8 cellular contexts compared by ENCODE assay signal in genomic region chr3:63864008-63864871, GRCh38. TPM values are rescaled to one million over a fixed set of nuclear protein-coding genes. Genes with fewer than 3 reads are reported as not detected.
DNase-seq lines count a peak whose midpoint lies in the region; ATAC-seq and TF ChIP-seq lines count a peak whose summit lies in the region.

No MANE protein-coding gene starts in this region.

- 0% methylated on average over 40 of the region's 90 CpGs for WGBS in suprapubic skin

- peak overlapping the region; percentile 12 for H3K4me2 ChIP-seq in neural cell (ENCODE audit: low read length)

- no peaks in the 10 kb centered on the region for H3F3A ChIP-seq in neural cell (ENCODE audit: insufficient read depth, low read length, poor library complexity, severe bottlenecking)

- peaks cover 28% of the 10 kb centered on the region for H3K4me1 ChIP-seq in suprapubic skin

- H3K4me1 Mint-ChIP-seq in activated T-cell treated with anti-CD3 and anti-CD28 coated beads, Interleukin-2, amount 50 U/mL, for 72 hours (ENCODE audit: low read depth) = peaks cover 65% of the 10 kb centered on the region

- H3K9me3 ChIP-seq in neural cell (ENCODE audit: low read length) (no peaks in the 10 kb centered on the region), suprapubic skin (no peaks in the 10 kb centered on the region)

- peaks cover 8 to 15% of the 10 kb centered on the region in 2 donors for H3K36me3 Mint-ChIP-seq in activated T-cell treated with anti-CD3 and anti-CD28 coated beads, Interleukin-2, amount 50 U/mL, for 72 hours (ENCODE audit: insufficient read depth in 2 of 2)

- H3K27me3 ChIP-seq in neural cell (ENCODE audit: insufficient read depth, low read depth, low read length) (no peaks in the 10 kb centered on the region), suprapubic skin (no peaks in the 10 kb centered on the region)

- no peaks in the 10 kb centered on the region for H3K9me3 Mint-ChIP-seq in activated T-cell treated with anti-CD3 and anti-CD28 coated beads, Interleukin-2, amount 50 U/mL, for 72 hours

- TF ChIP-seq CTCF in fibroblast of pulmonary artery (IDR thresholded peaks at IDR 0.05; ENCODE audit: low read length, missing control alignments) (no peak), neural cell (IDR thresholded peaks at IDR 0.05; ENCODE audit: poor library complexity, severe bottlenecking) (no peak), suprapubic skin (IDR thresholded peaks at IDR 0.05) (no peak)

- no peaks in the 10 kb centered on the region for H3K9me2 ChIP-seq in neural cell (ENCODE audit: insufficient read depth, low read length)

- peak; percentile 61 for DNase-seq in HEK293T (ENCODE audit: extremely low spot score)
- peak; percentile 42 for DNase-seq in NAMALWA (ENCODE audit: low spot score)
- DNase-seq in activated T-cell treated with anti-CD3 and anti-CD28 coated beads, Interleukin-2, amount 50 U/mL, for 72 hours = peak; percentile 43 to 63
- no peak for DNase-seq in fibroblast of pulmonary artery (ENCODE audit: low read depth)
- peak; percentile 67 to 78 for DNase-seq in suprapubic skin (ENCODE audit: low spot score in 2 of 2)
- DNase-seq in OCI-M2 (lab: John Stamatoyannopoulos, UW; ENCODE audit: unreplicated experiment) = no peak

- H3K4me3 ChIP-seq in fibroblast of pulmonary artery (replicated peaks; ENCODE audit: low read depth, low read length) = peak overlapping the region; percentile 81
- peak overlapping the region; percentile 80 for H3K4me3 ChIP-seq in neural cell (ENCODE audit: low read length)
- H3K4me3 ChIP-seq in suprapubic skin = peak overlapping the region; percentile 81

- H3K36me3 ChIP-seq in neural cell (ENCODE audit: insufficient read depth, low read length) (no peaks in the 10 kb centered on the region), suprapubic skin (peaks cover 5% of the 10 kb centered on the region)

- TF ChIP-seq EP300 in neural cell (conservative IDR thresholded peaks at IDR 0.05; ENCODE audit: poor library complexity, severe bottlenecking) = no peak
- TF ChIP-seq EP300 in suprapubic skin (IDR thresholded peaks at IDR 0.05) = no peak

- peak; percentile 66 for ATAC-seq in GM18498 (IDR thresholded peaks at IDR 0.05; ENCODE audit: unreplicated experiment)
- ATAC-seq in activated T-cell treated with anti-CD3 and anti-CD28 coated beads, Interleukin-2, amount 50 U/mL, for 72 hours (replicated peaks in 1 of 2) = peak; percentile 55

- no peak for TF ChIP-seq RAD21 in neural cell (conservative IDR thresholded peaks at IDR 0.05)

- H3K79me2 ChIP-seq in neural cell (replicated peaks; ENCODE audit: insufficient read depth, low read length) = peaks cover 20% of the 10 kb centered on the region

- H4K20me1 ChIP-seq in neural cell (ENCODE audit: insufficient read depth) = no peaks in the 10 kb centered on the region

- H3K9ac ChIP-seq in neural cell (ENCODE audit: low read length) = peak overlapping the region; percentile 68

- peak overlapping the region; percentile 85 to 92 for H3K4me3 Mint-ChIP-seq in activated T-cell treated with anti-CD3 and anti-CD28 coated beads, Interleukin-2, amount 50 U/mL, for 72 hours

- H3K27ac ChIP-seq in neural cell (ENCODE audit: low read length) (no peak overlapping the region), suprapubic skin (peak overlapping the region; percentile 88)

- no peak for TF ChIP-seq POLR2A in suprapubic skin (IDR thresholded peaks at IDR 0.05)

- no peaks in the 10 kb centered on the region for H3K27me3 Mint-ChIP-seq in activated T-cell treated with anti-CD3 and anti-CD28 coated beads, Interleukin-2, amount 50 U/mL, for 72 hours (ENCODE audit: low read depth)

- POLR2A ChIA-PET in HEK293T (lab: Yijun Ruan, JAX) = interaction anchor here (1.0 to 1.4 kb wide), 4 partner anchors 10 to 51 kb away, joined by 3 to 8 read pairs (median 4); no protein-coding TSS in a partner anchor

- CTCF ChIA-PET in HEK293T (lab: Yijun Ruan, JAX) = no interaction called here

- peak overlapping the region; percentile 52 for H2AFZ ChIP-seq in neural cell (ENCODE audit: low read depth, low read length)

- H3K27ac Mint-ChIP-seq in activated T-cell treated with anti-CD3 and anti-CD28 coated beads, Interleukin-2, amount 50 U/mL, for 72 hours = peak overlapping the region; percentile 96

TF ChIP-seq in HEK293T, 16 proteins besides CTCF, POLR2A, EP300 and RAD21:
- TF ChIP-seq, protein P1, sequence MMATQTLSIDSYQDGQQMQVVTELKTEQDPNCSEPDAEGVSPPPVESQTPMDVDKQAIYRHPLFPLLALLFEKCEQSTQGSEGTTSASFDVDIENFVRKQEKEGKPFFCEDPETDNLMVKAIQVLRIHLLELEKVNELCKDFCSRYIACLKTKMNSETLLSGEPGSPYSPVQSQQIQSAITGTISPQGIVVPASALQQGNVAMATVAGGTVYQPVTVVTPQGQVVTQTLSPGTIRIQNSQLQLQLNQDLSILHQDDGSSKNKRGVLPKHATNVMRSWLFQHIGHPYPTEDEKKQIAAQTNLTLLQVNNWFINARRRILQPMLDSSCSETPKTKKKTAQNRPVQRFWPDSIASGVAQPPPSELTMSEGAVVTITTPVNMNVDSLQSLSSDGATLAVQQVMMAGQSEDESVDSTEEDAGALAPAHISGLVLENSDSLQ (IDR thresholded peaks at IDR 0.05) = no peak
- no peak for TF ChIP-seq CTBP1 (IDR thresholded peaks at IDR 0.05; ENCODE audit: borderline replicate concordance)
- TF ChIP-seq HDGF (IDR thresholded peaks at IDR 0.05; ENCODE audit: borderline replicate concordance) = no peak
- no peak for TF ChIP-seq SP1 (IDR thresholded peaks at IDR 0.05)
- no peak for TF ChIP-seq LEF1 (IDR thresholded peaks at IDR 0.05; ENCODE audit: borderline replicate concordance)
- TF ChIP-seq L3MBTL2 (conservative IDR thresholded peaks at IDR 0.05) = no peak
- no peak for TF ChIP-seq FOXA1 (IDR thresholded peaks at IDR 0.05)
- TF ChIP-seq BHLHE40 (IDR thresholded peaks at IDR 0.05; ENCODE audit: borderline replicate concordance) = no peak
- no peak for TF ChIP-seq ZNF384 (IDR thresholded peaks at IDR 0.05)
- no peak for TF ChIP-seq FOXM1 (IDR thresholded peaks at IDR 0.05; ENCODE audit: borderline replicate concordance)
- TF ChIP-seq FOXK2 (IDR thresholded peaks at IDR 0.05) = no peak
- no peak for TF ChIP-seq TARDBP (IDR thresholded peaks at IDR 0.05)
- TF ChIP-seq SUZ12 (IDR thresholded peaks at IDR 0.05) = no peak
- no peak for TF ChIP-seq ELF4 (IDR thresholded peaks at IDR 0.05)
- no peak for TF ChIP-seq ARNT (IDR thresholded peaks at IDR 0.05)
- TF ChIP-seq NFRKB (IDR thresholded peaks at IDR 0.05) = no peak

TF ChIP-seq in neural cell, 6 proteins besides CTCF, POLR2A, EP300 and RAD21:
- TF ChIP-seq TAF1 (IDR thresholded peaks at IDR 0.05; ENCODE audit: low read depth) = no peak
- TF ChIP-seq MXI1 (conservative IDR thresholded peaks at IDR 0.05; ENCODE audit: poor library complexity, severe bottlenecking) = peak; percentile 22
- TF ChIP-seq POLR2AphosphoS5 (IDR thresholded peaks at IDR 0.05) = peak; percentile 3

RNA-seq across cellular contexts. Expression of gene ATXN7, which starts 0.6 kb away (rescaled TPM):
- 10 to 100 TPM; 49.9 to 51.3 TPM for total RNA-seq in activated T-cell treated with anti-CD3 and anti-CD28 coated beads, Interleukin-2, amount 50 U/mL, for 72 hours
- 6.7 and 8.2 TPM in 2 replicates for polyA plus RNA-seq in neural cell
- 22.9 and 32.3 TPM in 2 replicates for polyA minus RNA-seq in neural cell
- total RNA-seq in suprapubic skin = 100 to 1,000 TPM in 1 of 4 donors, 10 to 100 TPM in 3; 22.9 to 101 (median 44.2) TPM

RNA-seq across cellular contexts. Expression of gene THOC7, which starts 0.6 kb away (rescaled TPM):
- total RNA-seq in activated T-cell treated with anti-CD3 and anti-CD28 coated beads, Interleukin-2, amount 50 U/mL, for 72 hours = 10 to 100 TPM; 79.0 to 80.9 TPM
- 78.3 and 80.9 TPM in 2 replicates for polyA plus RNA-seq in neural cell
- polyA minus RNA-seq in neural cell = 35.5 and 41.2 TPM in 2 replicates
- 10 to 100 TPM; 28.0 to 48.8 (median 40.1) TPM for total RNA-seq in suprapubic skin

RNA-seq across cellular contexts. Expression of gene C3orf49, which starts 45.1 kb away (rescaled TPM):
- not detected for total RNA-seq in activated T-cell treated with anti-CD3 and anti-CD28 coated beads, Interleukin-2, amount 50 U/mL, for 72 hours
- not detected in 2 replicates for polyA plus RNA-seq in neural cell
- not detected in 2 replicates for polyA minus RNA-seq in neural cell
- total RNA-seq in suprapubic skin = not detected

RNA-seq across cellular contexts. Expression of gene SCAANT1, which starts 47.9 kb away (rescaled TPM):
- not detected for total RNA-seq in activated T-cell treated with anti-CD3 and anti-CD28 coated beads, Interleukin-2, amount 50 U/mL, for 72 hours
- polyA plus RNA-seq in neural cell = not detected in 2 replicates
- polyA minus RNA-seq in neural cell = not detected in 2 replicates
- total RNA-seq in suprapubic skin = not detected

Comparison
In these comparisons a context has a peak if more than half of its experiments do, and no peak if none do; other contexts are left out.
1. DNase-seq: peak in HEK293T (single experiment), NAMALWA (single experiment), activated T-cell treated with anti-CD3 and anti-CD28 coated beads, Interleukin-2, amount 50 U/mL, for 72 hours (2 of 2) and suprapubic skin (2 of 2); none in fibroblast of pulmonary artery (single experiment) and OCI-M2 (single experiment).
2. Peak in every context shown above with its lines, with median percentiles within 50 percentile points of each other: H3K4me3 ChIP-seq.